In the genomic region with DNA sequence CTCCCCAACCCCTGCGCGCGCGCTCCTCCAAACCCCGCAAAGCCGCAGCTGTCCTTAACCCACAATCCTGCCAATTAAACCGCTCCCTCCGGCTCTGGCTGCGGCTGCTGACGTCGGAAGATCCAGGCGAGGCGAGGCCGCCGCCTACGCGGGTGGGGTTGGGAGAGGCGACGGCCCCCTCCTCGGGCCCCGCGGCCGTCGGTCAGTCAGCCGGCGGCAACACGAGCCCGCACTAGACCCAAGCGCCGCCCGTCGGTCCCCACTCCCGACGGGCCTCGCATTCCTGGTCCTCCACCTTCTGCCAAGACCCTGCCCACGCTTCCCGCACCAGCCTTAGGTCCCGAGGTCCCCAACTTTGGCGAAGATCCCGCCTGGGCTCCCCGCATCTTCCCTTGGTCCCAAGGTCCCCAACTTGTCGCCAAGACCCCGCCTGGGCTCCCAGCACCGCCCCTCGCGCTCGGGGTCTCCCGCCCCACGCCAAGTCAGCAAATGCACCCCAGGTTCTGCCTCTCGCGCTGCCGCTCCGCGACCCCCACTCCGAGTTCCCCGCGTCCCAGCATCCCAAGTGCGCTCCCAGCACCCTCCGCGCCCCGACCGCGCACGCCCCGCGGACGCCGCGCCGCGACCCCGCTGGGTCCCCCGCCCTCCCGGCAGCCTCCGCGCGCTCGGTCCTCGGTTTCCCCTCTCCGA, we compare ENCODE assay signal across 11 cellular contexts.
A peak's percentile ranks its signal among the peaks of the same experiment; 100 is the strongest.
DNase-seq lines count a peak whose midpoint lies in the region; ATAC-seq and TF ChIP-seq lines count a peak whose summit lies in the region.
"Had no signal": no experiment of that assay in that cellular context is flagged by ENCODE, and none has a peak within 500 bp of the region (broad histone marks: within the 10 kb centered on the region; RNA-seq: fewer than 3 reads in every experiment).

No MANE protein-coding gene starts in this region.

- DNase-seq in cardiac muscle cell (ENCODE audit: low read depth in 1 of 2, low spot score in 1 of 2): peak in 1 of 2 donors; percentile 10
- no peak for DNase-seq in Right ventricle myocardium inferior (ENCODE audit: missing footprints)
- no peak for DNase-seq in esophagus muscularis mucosa (ENCODE audit: extremely low spot score)
- peak; percentile 27 for DNase-seq in myocyte (ENCODE audit: low read depth)
- DNase-seq in sciatic nerve (ENCODE audit: low spot score): no peak
- no peak for DNase-seq in NCI-H226
- DNase-seq: AML-193, SHP77 had no signal

- H3K36me3 ChIP-seq in cardiac muscle cell (no peaks in the 10 kb centered on the region), esophagus muscularis mucosa (no peaks in the 10 kb centered on the region)

- H3K4me3 ChIP-seq in cardiac muscle cell: peak overlapping the region; percentile 16
- H3K4me3 ChIP-seq in esophagus muscularis mucosa: peak overlapping the region; percentile 39 to 53 (median 41)

- H3K27me3 ChIP-seq in cardiac muscle cell: peaks cover 97% of the 10 kb centered on the region
- H3K27me3 ChIP-seq in esophagus muscularis mucosa: peaks cover 0 to 94% (median 28%) of the 10 kb centered on the region in 4 donors

- TF ChIP-seq CTCF in cardiac muscle cell (IDR thresholded peaks at IDR 0.05; ENCODE audit: low read depth, low read length) (no peak), esophagus muscularis mucosa (IDR thresholded peaks at IDR 0.05) (no peak)

- no peak for TF ChIP-seq EP300 in esophagus muscularis mucosa (IDR thresholded peaks at IDR 0.05)

- 5% methylated on average over 27 of the region's 80 CpGs for WGBS in esophagus muscularis mucosa

- intact Hi-C loops in Right ventricle myocardium inferior (cut with DNase I): no loop called here
- intact Hi-C loops in esophagus muscularis mucosa (cut with DNase I): no loop called here
- intact Hi-C loops in sciatic nerve (cut with DNase I): no loop called here

- TF ChIP-seq POLR2A in esophagus muscularis mucosa (IDR thresholded peaks at IDR 0.05; ENCODE audit: low read depth): no peak

- H3K27ac ChIP-seq in cardiac muscle cell (no peak overlapping the region), esophagus muscularis mucosa (replicated peaks in 1 of 4) (no peak overlapping the region)

- H3K4me1 ChIP-seq in cardiac muscle cell (ENCODE audit: low read depth) (no peaks in the 10 kb centered on the region), esophagus muscularis mucosa (peaks cover 13 to 24% (median 23%) of the 10 kb centered on the region in 4 donors)

- no peak for ATAC-seq in Right ventricle myocardium inferior
- ATAC-seq in GM21825 (IDR thresholded peaks at IDR 0.05; ENCODE audit: unreplicated experiment): no peak
- no peak for ATAC-seq in GM19023 (IDR thresholded peaks at IDR 0.05; ENCODE audit: unreplicated experiment)
- ATAC-seq in sciatic nerve: no peak
- ATAC-seq: stimulated activated memory B cell treated with anti-CD40 and anti-IgM and Interleukin-4, amounts not matched to agents 10 μg/mL and 1 μg/mL and 100 μg/mL, for 72 hours had no signal

- no peaks in the 10 kb centered on the region for H3K9me3 ChIP-seq in cardiac muscle cell (ENCODE audit: low read depth)
- peaks cover 0 to 4% (median 0%) of the 10 kb centered on the region in 4 donors for H3K9me3 ChIP-seq in esophagus muscularis mucosa
